ENCODE assay signal across 30 cellular contexts in the genomic region with DNA sequence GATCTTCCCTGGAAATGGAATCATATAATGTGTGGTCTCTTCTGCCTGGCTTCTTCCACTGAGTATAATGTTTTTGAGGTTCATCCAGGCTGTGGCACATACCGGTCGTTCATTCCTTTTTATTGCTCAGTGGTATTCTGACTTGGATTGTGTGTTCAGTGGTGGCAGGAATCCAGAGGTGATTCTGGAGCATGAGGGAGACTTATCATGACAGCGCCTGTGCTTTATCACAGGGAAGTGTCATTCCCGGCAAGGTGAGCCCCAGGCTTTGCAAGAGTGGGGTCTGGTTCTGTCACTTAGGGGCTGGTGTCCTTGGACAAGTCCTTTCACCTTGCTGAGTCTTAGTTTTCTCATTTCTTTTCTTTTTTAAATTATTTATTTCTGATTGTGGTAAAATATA. TPM values are rescaled to one million over a fixed set of nuclear protein-coding genes. Genes with fewer than 3 reads are reported as not detected.
"Had no signal": no experiment of that assay in that cellular context is flagged by ENCODE, and none has a peak within 500 bp of the region (broad histone marks: within the 10 kb centered on the region; RNA-seq: fewer than 3 reads in every experiment).

No MANE protein-coding gene starts in this region.

- H3K4me3 ChIP-seq: ascending aorta, cardiac muscle cell, PC-9, SJCRH30, SK-N-MC had no signal

- H3K27ac ChIP-seq: ascending aorta, cardiac muscle cell, PC-9, RWPE1, SJCRH30, SK-N-MC had no signal

- ATAC-seq: activated CD8-positive, alpha-beta T cell treated with anti-CD3 and anti-CD28 coated beads for 36 hours; activated T-cell treated with anti-CD3 and anti-CD28 coated beads, Interleukin-2, amount 50 U/mL, for 72 hours; activated T-helper 17 cell treated with anti-CD3 and anti-CD28 coated beads, Interleukin-2, amount 50 U/mL, for 72 hours had no signal

- H3K4me1 ChIP-seq: ascending aorta, SJCRH30 had no signal

- H3K9me3 ChIP-seq: ascending aorta, SJCRH30 had no signal

- H3K36me3 ChIP-seq: ascending aorta, cardiac muscle cell, SJCRH30 had no signal

- DNase-seq: activated CD4-positive, alpha-beta T cell treated with anti-CD3 and anti-CD28 coated beads, Interleukin-2, amount 10 ng/mL, durations not matched to agents 24 days and 14 days; activated CD4-positive, alpha-beta T cell treated with anti-CD3 and anti-CD28 coated beads, Interleukin-2, amount 50 U/mL, for 4 hours; activated CD8-positive, alpha-beta T cell treated with anti-CD3 and anti-CD28 coated beads for 36 hours; activated effector memory CD4-positive, alpha-beta T cell treated with anti-CD3 and anti-CD28 coated beads, Interleukin-2, amount 50 U/mL, for 16 hours; activated naive CD4-positive, alpha-beta T cell; activated naive CD4-positive, alpha-beta T cell treated with anti-CD3 and anti-CD28 coated beads, Interleukin-2, amount 50 U/mL, for 16 hours; activated naive CD8-positive, alpha-beta T cell treated with anti-CD3 and anti-CD28 coated beads for 36 hours; activated T-cell treated with anti-CD3 and anti-CD28 coated beads, Interleukin-2, amount 50 U/mL, for 1 hour; activated T-cell treated with anti-CD3 and anti-CD28 coated beads, Interleukin-2, amount 50 U/mL, for 72 hours; amygdala; Karpas-422; KBM-7; NCI-H1105; NCI-H1417 treated with DMSO at 0.1 percent for 48 hours; NCI-H187 treated with DMSO at 0.1 percent for 48 hours; NCI-H2081; NCI-H2171 treated with DMSO at 0.1 percent for 48 hours; NCI-H226; NCI-H446 treated with DMSO at 0.1 percent for 48 hours; NCI-H524 treated with DMSO at 0.1 percent for 48 hours; PC-9; SHP77; SJCRH30 had no signal

- H3K27me3 ChIP-seq: ascending aorta, cardiac muscle cell, SJCRH30 had no signal

RNA-seq across cellular contexts. Expression of gene IRX3, which starts 53.0 kb away (rescaled TPM):
- total RNA-seq: activated CD8-positive, alpha-beta memory T cell treated with anti-CD3 and anti-CD28 coated beads for 36 hours; activated CD8-positive, alpha-beta T cell treated with anti-CD3 and anti-CD28 coated beads for 36 hours; activated naive CD8-positive, alpha-beta T cell treated with anti-CD3 and anti-CD28 coated beads for 36 hours; activated T-helper 17 cell treated with anti-CD3 and anti-CD28 coated beads, Interleukin-2, amount 50 U/mL, for 72 hours; OCI-LY7 had no signal
